In genomic region chr7:13179011-13179574, GRCh38 we compare ENCODE assay signal across 11 cellular contexts.
DNase-seq lines count a peak whose midpoint lies in the region; ATAC-seq and TF ChIP-seq lines count a peak whose summit lies in the region.
"Had no signal": no experiment of that assay in that cellular context is flagged by ENCODE, and none has a peak within 500 bp of the region (broad histone marks: within the 10 kb centered on the region; RNA-seq: fewer than 3 reads in every experiment).

No MANE protein-coding gene starts in this region.

- H3K27ac ChIP-seq in hepatocyte = no peak overlapping the region

- no peak overlapping the region for H3K27ac Mint-ChIP-seq in activated CD8-positive, alpha-beta T cell treated with anti-CD3 and anti-CD28 coated beads for 36 hours
- H3K27ac Mint-ChIP-seq: activated naive CD8-positive, alpha-beta T cell treated with anti-CD3 and anti-CD28 coated beads, Interleukin-2, amount 50 U/mL, for 24 hours; natural killer cell treated with Interleukin-12 subunit alpha and Interleukin-12 subunit beta and Interleukin-15 and Interleukin-18, amount 100 ng/mL, for 72 hours had no signal

- H3K27me3 Mint-ChIP-seq in activated CD8-positive, alpha-beta T cell treated with anti-CD3 and anti-CD28 coated beads for 36 hours = no peaks in the 10 kb centered on the region
- H3K27me3 Mint-ChIP-seq: natural killer cell treated with Interleukin-12 subunit alpha and Interleukin-12 subunit beta and Interleukin-15 and Interleukin-18, amount 100 ng/mL, for 72 hours had no signal

- 75% methylated on average over 5 of the region's 5 CpGs for WGBS in hepatocyte (ENCODE audit: low lambda C conversion rate, missing lambda C conversion rate)

- no peak overlapping the region for H2AFZ ChIP-seq in hepatocyte

- no peaks in the 10 kb centered on the region for H3K9me2 ChIP-seq in hepatocyte (replicated peaks; ENCODE audit: insufficient read depth)

- no peaks in the 10 kb centered on the region for H3K79me2 ChIP-seq in hepatocyte

- DNase-seq in AG10803 (ENCODE audit: low read depth) (no peak), HT1080 (ENCODE audit: low read depth) (peak; percentile 2), SHP77 treated with DMSO at 0.1 percent for 48 hours (lab: John Stamatoyannopoulos, UW) (peak; percentile 89), hepatocyte (ENCODE audit: low spot score) (no peak), NCI-H2196 (lab: John Stamatoyannopoulos, UW; ENCODE audit: unreplicated experiment) (no peak)
- no peak for DNase-seq in activated CD4-positive, alpha-beta T cell treated with anti-CD3 and anti-CD28 coated beads, Interleukin-2, amount 50 U/mL, for 48 hours
- DNase-seq in activated CD8-positive, alpha-beta T cell treated with anti-CD3 and anti-CD28 coated beads for 36 hours = no peak
- DNase-seq: activated naive CD8-positive, alpha-beta T cell treated with anti-CD3 and anti-CD28 coated beads, Interleukin-2, amount 50 U/mL, for 24 hours; NCI-H1436 had no signal

- no peaks in the 10 kb centered on the region for H3K36me3 Mint-ChIP-seq in activated CD8-positive, alpha-beta T cell treated with anti-CD3 and anti-CD28 coated beads for 36 hours (ENCODE audit: low read depth)
- H3K36me3 Mint-ChIP-seq: natural killer cell treated with Interleukin-12 subunit alpha and Interleukin-12 subunit beta and Interleukin-15 and Interleukin-18, amount 100 ng/mL, for 72 hours had no signal

- H3K9me3 ChIP-seq in hepatocyte (ENCODE audit: low read depth) = no peaks in the 10 kb centered on the region

- H3K4me3 ChIP-seq in AG10803 (ENCODE audit: low read length) = no peak overlapping the region
- H3K4me3 ChIP-seq in hepatocyte = no peak overlapping the region

- no peak overlapping the region for H3K4me2 ChIP-seq in hepatocyte

- CTCF ChIA-PET in activated CD8-positive, alpha-beta T cell treated with anti-CD3 and anti-CD28 coated beads for 36 hours (lab: Charles Lee) = no interaction called here

- H3K9me3 Mint-ChIP-seq in activated CD8-positive, alpha-beta T cell treated with anti-CD3 and anti-CD28 coated beads for 36 hours = no peaks in the 10 kb centered on the region
- H3K9me3 Mint-ChIP-seq: activated naive CD8-positive, alpha-beta T cell treated with anti-CD3 and anti-CD28 coated beads, Interleukin-2, amount 50 U/mL, for 24 hours; natural killer cell treated with Interleukin-12 subunit alpha and Interleukin-12 subunit beta and Interleukin-15 and Interleukin-18, amount 100 ng/mL, for 72 hours had no signal

- ATAC-seq in GM19035 (IDR thresholded peaks at IDR 0.05; ENCODE audit: unreplicated experiment) = no peak
- ATAC-seq in activated CD8-positive, alpha-beta T cell treated with anti-CD3 and anti-CD28 coated beads for 36 hours = no peak
- ATAC-seq: activated naive CD8-positive, alpha-beta T cell treated with anti-CD3 and anti-CD28 coated beads, Interleukin-2, amount 50 U/mL, for 24 hours; natural killer cell treated with Interleukin-12 subunit alpha and Interleukin-12 subunit beta and Interleukin-15 and Interleukin-18, amount 100 ng/mL, for 72 hours had no signal

- no peaks in the 10 kb centered on the region for H4K20me1 ChIP-seq in hepatocyte (ENCODE audit: insufficient read depth, poor library complexity, severe bottlenecking)

- peaks cover 8% of the 10 kb centered on the region for H3K4me1 ChIP-seq in hepatocyte (ENCODE audit: insufficient read depth)

- no peak overlapping the region for H3K4me3 Mint-ChIP-seq in activated CD8-positive, alpha-beta T cell treated with anti-CD3 and anti-CD28 coated beads for 36 hours
- H3K4me3 Mint-ChIP-seq: activated naive CD8-positive, alpha-beta T cell treated with anti-CD3 and anti-CD28 coated beads, Interleukin-2, amount 50 U/mL, for 24 hours; natural killer cell treated with Interleukin-12 subunit alpha and Interleukin-12 subunit beta and Interleukin-15 and Interleukin-18, amount 100 ng/mL, for 72 hours had no signal

- peak; percentile 20; the same call in 1 of the 2 replicates for TF ChIP-seq CTCF in AG10803 (conservative IDR thresholded peaks at IDR 0.05; ENCODE audit: low read length)
- peak; percentile 27 for TF ChIP-seq CTCF in hepatocyte (IDR thresholded peaks at IDR 0.05; ENCODE audit: poor library complexity)
- TF ChIP-seq CTCF in activated CD8-positive, alpha-beta T cell treated with anti-CD3 and anti-CD28 coated beads for 36 hours (IDR thresholded peaks at IDR 0.05) = no peak

- H3K36me3 ChIP-seq in hepatocyte (replicated peaks; ENCODE audit: insufficient read depth, low read depth) = no peaks in the 10 kb centered on the region

- POLR2A ChIA-PET in activated CD8-positive, alpha-beta T cell treated with anti-CD3 and anti-CD28 coated beads for 36 hours (lab: Charles Lee) = no interaction called here

- no peaks in the 10 kb centered on the region for H3K4me1 Mint-ChIP-seq in activated CD8-positive, alpha-beta T cell treated with anti-CD3 and anti-CD28 coated beads for 36 hours (ENCODE audit: low read depth)
- H3K4me1 Mint-ChIP-seq: activated naive CD8-positive, alpha-beta T cell treated with anti-CD3 and anti-CD28 coated beads, Interleukin-2, amount 50 U/mL, for 24 hours had no signal

- intact Hi-C loops in activated CD8-positive, alpha-beta T cell treated with anti-CD3 and anti-CD28 coated beads for 36 hours (cut with micrococcal nuclease) = no loop called here

- H3K27me3 ChIP-seq in hepatocyte = no peaks in the 10 kb centered on the region

Comparison
In these comparisons a context has a peak if more than half of its experiments do, and no peak if none do; other contexts are left out.
1. DNase-seq: peak in HT1080 (single experiment) and SHP77 treated with DMSO at 0.1 percent for 48 hours (single experiment); none in AG10803 (single experiment), hepatocyte (single experiment), activated CD4-positive, alpha-beta T cell treated with anti-CD3 and anti-CD28 coated beads, Interleukin-2, amount 50 U/mL, for 48 hours (0 of 2), NCI-H2196 (single experiment) and activated CD8-positive, alpha-beta T cell treated with anti-CD3 and anti-CD28 coated beads for 36 hours (single experiment).